8 cellular contexts compared by ENCODE assay signal in genomic region chr7:155298834-155299538, GRCh38.
DNase-seq lines count a peak whose midpoint lies in the region; ATAC-seq and TF ChIP-seq lines count a peak whose summit lies in the region.

No MANE protein-coding gene starts in this region.

- TF ChIP-seq CTCF in AG09319 (IDR thresholded peaks at IDR 0.05; ENCODE audit: low read depth, low read length) = no peak

- ATAC-seq in GM19035 (IDR thresholded peaks at IDR 0.05; ENCODE audit: unreplicated experiment) (peak; percentile 64), HG03342 (IDR thresholded peaks at IDR 0.05; ENCODE audit: unreplicated experiment) (peak; percentile 74)
- peak; percentile 75 for ATAC-seq in activated CD4-positive, CD25-positive, alpha-beta regulatory T cell treated with anti-CD3 and anti-CD28 coated beads, Interleukin-2, amount 50 U/mL, for 24 hours

- DNase-seq in AG09319 (ENCODE audit: extremely low read depth, low read depth) (peak; percentile 84), NCI-H446 (lab: John Stamatoyannopoulos, UW) (peak; percentile 90 to 95), cerebellar nuclear complex (lab: John Stamatoyannopoulos, UW) (peak; percentile 94 to 98), islet precursor cell (peak; percentile 98)
- DNase-seq in stimulated activated CD4-positive, alpha-beta T cell treated with anti-CD3 and anti-CD28 coated beads, Interleukin-12 subunit alpha, Interleukin-12 subunit beta, amount 100 ng/mL, for 4 hours = peak; percentile 89

Comparison
In these comparisons a context has a peak if more than half of its experiments do, and no peak if none do; other contexts are left out.
1. Peak in every context shown above with its lines: DNase-seq and ATAC-seq.